23 cellular contexts compared by ENCODE assay signal in the genomic region with DNA sequence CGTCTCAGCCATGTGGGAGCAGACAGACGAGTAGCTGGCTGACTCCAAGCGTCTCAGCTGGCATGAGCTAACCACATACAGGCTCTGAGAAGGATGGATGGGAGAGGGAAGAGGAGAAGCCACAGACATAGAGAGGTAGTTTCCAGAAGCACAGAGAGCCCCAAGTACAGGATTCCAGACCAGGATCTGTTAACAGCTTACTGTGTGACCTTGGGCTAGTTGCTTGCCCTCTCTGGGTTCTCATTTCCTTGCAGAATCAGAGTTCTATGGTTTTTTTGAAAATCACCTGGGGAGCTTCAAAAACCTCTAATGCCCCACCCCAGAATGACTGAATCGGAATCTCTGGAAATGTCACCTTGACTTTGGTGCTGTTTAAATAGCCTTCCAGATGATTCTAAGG.
DNase-seq lines count a peak whose midpoint lies in the region; ATAC-seq, FAIRE-seq and TF ChIP-seq lines count a peak whose summit lies in the region.
"Had no signal": no experiment of that assay in that cellular context is flagged by ENCODE, and none has a peak within 500 bp of the region (broad histone marks: within the 10 kb centered on the region; RNA-seq: fewer than 3 reads in every experiment).

No MANE protein-coding gene starts in this region.

- no peak overlapping the region for H3K14ac ChIP-seq in neuronal stem cell (ENCODE audit: low read length)

- no peaks in the 10 kb centered on the region for H3K27me3 ChIP-seq in HepG2 (ENCODE audit: control insufficient read depth in 1 of 2, insufficient read depth in 2 of 2, low read length in 2 of 2)
- H3K27me3 ChIP-seq in right lobe of liver, result no peaks in the 10 kb centered on the region
- H3K27me3 ChIP-seq in neuronal stem cell (ENCODE audit: control insufficient read depth in 3 of 3, insufficient read depth in 3 of 3, low read depth in 1 of 3, low read length in 3 of 3), result no peaks in the 10 kb centered on the region
- H3K27me3 ChIP-seq: BE2C had no signal

- no peak overlapping the region for H2BK15ac ChIP-seq in neuronal stem cell (ENCODE audit: low read length)

- no peak overlapping the region for H3K4me2 ChIP-seq in HepG2 (ENCODE audit: low read depth, low read length)
- H3K4me2 ChIP-seq in neuronal stem cell (ENCODE audit: insufficient read depth, low read length, poor library complexity, severe bottlenecking), result no peak overlapping the region

- intact Hi-C loops in HepG2 (cut with micrococcal nuclease; ENCODE audit: unreplicated experiment), result no loop called here
- intact Hi-C loops in right lobe of liver (cut with DNase I), result no loop called here

- H2AFZ ChIP-seq in HepG2 (ENCODE audit: low read length) (no peak overlapping the region), neuronal stem cell (ENCODE audit: low read length) (no peak overlapping the region)

- H3K4me3 ChIP-seq in HepG2 (replicated peaks in 1 of 3; ENCODE audit: insufficient read depth in 1 of 3, low read depth in 2 of 3, low read length in 3 of 3) (no peak overlapping the region), right lobe of liver (no peak overlapping the region), HEK293 (ENCODE audit: low read depth, low read length) (no peak overlapping the region), neuronal stem cell (ENCODE audit: low read length in 2 of 2) (no peak overlapping the region)
- H3K4me3 ChIP-seq: GM12878, HAP-1 had no signal

- DNase-seq in HepG2 (ENCODE audit: low spot score), result no peak
- no peak for DNase-seq in right lobe of liver
- no peak for DNase-seq in neuronal stem cell (ENCODE audit: low spot score)
- DNase-seq in NCI-H345 (lab: John Stamatoyannopoulos, UW), result no peak
- DNase-seq in NCI-H2227 treated with DMSO at 0.1 percent for 48 hours (lab: John Stamatoyannopoulos, UW), result no peak
- DNase-seq: ACHN; AML-193; BE2C; Caco-2; CD4-positive, CD25-positive, alpha-beta regulatory T cell; CD8-positive, alpha-beta T cell; DMS153; EL; GDM1; GOT3 had no signal

- H3K9ac ChIP-seq in HepG2 (ENCODE audit: insufficient read depth, low read depth, low read length) (no peak overlapping the region), neuronal stem cell (ENCODE audit: low read depth, low read length, poor library complexity) (no peak overlapping the region)

- H2AK5ac ChIP-seq in neuronal stem cell (ENCODE audit: low read depth, low read length), result no peak overlapping the region

- ATAC-seq in HepG2 (no peak), right lobe of liver (no peak)
- ATAC-seq: CD8-positive, alpha-beta T cell; GM12878 had no signal

- WGBS in HepG2 (ENCODE audit: low lambda C conversion rate), result 97% methylated on average over 4 of the region's 4 CpGs
- WGBS in right lobe of liver (ENCODE audit: insufficient coverage, low coverage, low lambda C conversion rate, missing lambda C conversion rate), result 73% methylated on average over 4 of the region's 4 CpGs
- no CpG with 5 or more reads among the region's 4 CpGs for WGBS in neuronal stem cell (ENCODE audit: extremely low coverage in 2 of 2, insufficient read length in 2 of 2, insufficient replicate concordance in 1 of 2), 2 donors

- H2BK12ac ChIP-seq in neuronal stem cell (ENCODE audit: low read length), result no peak overlapping the region

- in situ Hi-C loops in HepG2 (cut with HindIII; ENCODE audit: extremely low pct_ligation_motif_present, low pct_unique_long_range_greater_than_20kb), result no loop called here

- POLR2A ChIA-PET in HepG2 (lab: Yijun Ruan, JAX), result no interaction called here
- POLR2A ChIA-PET in HEK293 (lab: Yijun Ruan, JAX), result no interaction called here

- H3K9me3 ChIP-seq in HepG2 (ENCODE audit: low read length) (peaks cover 14% of the 10 kb centered on the region; the same call in 1 of the 2 replicates), right lobe of liver (no peaks in the 10 kb centered on the region), HEK293 (ENCODE audit: control insufficient read depth, insufficient read depth, low read depth, low read length) (no peaks in the 10 kb centered on the region), neuronal stem cell (replicated peaks in 1 of 2; ENCODE audit: control insufficient read depth in 2 of 2, insufficient read depth in 1 of 2, low read depth in 1 of 2, low read length in 2 of 2) (peaks cover 20 to 23% of the 10 kb centered on the region in 2 donors)
- H3K9me3 ChIP-seq: Caco-2, HAP-1 had no signal

- no peak overlapping the region for H3K23ac ChIP-seq in neuronal stem cell (ENCODE audit: low read depth, low read length, poor library complexity)

- no peaks in the 10 kb centered on the region for H4K20me1 ChIP-seq in HepG2 (ENCODE audit: insufficient read depth, low read length)

- H3K79me1 ChIP-seq in neuronal stem cell (ENCODE audit: low read depth, low read length), result no peaks in the 10 kb centered on the region

- FAIRE-seq in HepG2 (lab: Jason Lieb, UNC), result no peak
- FAIRE-seq: A204.1, GM12878, GM18507, H54 had no signal

- H3K4ac ChIP-seq in neuronal stem cell (ENCODE audit: low read length), result peak overlapping the region; percentile 7

- H3K4me1 ChIP-seq in HepG2 (ENCODE audit: insufficient read depth, low read length) (no peaks in the 10 kb centered on the region), right lobe of liver (no peaks in the 10 kb centered on the region), HEK293 (ENCODE audit: control insufficient read depth, insufficient read depth, low read length) (no peaks in the 10 kb centered on the region), neuronal stem cell (ENCODE audit: control insufficient read depth in 2 of 2, insufficient read depth in 1 of 2, low read depth in 1 of 2, low read length in 2 of 2) (no peaks in the 10 kb centered on the region)
- H3K4me1 ChIP-seq: BE2C, Caco-2, HAP-1 had no signal

- peaks cover 74 to 97% of the 10 kb centered on the region in 2 experiments for H3K36me3 ChIP-seq in HepG2 (replicated peaks in 1 of 2; ENCODE audit: control insufficient read depth in 1 of 2, insufficient read depth in 2 of 2, low read length in 2 of 2)
- peaks cover 0 to 84% (median 36%) of the 10 kb centered on the region in 4 donors for H3K36me3 ChIP-seq in right lobe of liver
- H3K36me3 ChIP-seq in HEK293 (ENCODE audit: control insufficient read depth in 2 of 2, insufficient read depth in 1 of 2, low read length in 2 of 2), result no peaks in the 10 kb centered on the region
- no peaks in the 10 kb centered on the region for H3K36me3 ChIP-seq in neuronal stem cell (replicated peaks in 1 of 2; ENCODE audit: control insufficient read depth in 2 of 2, insufficient read depth in 2 of 2, low read length in 2 of 2)
- H3K36me3 ChIP-seq: BE2C, HAP-1 had no signal

- CTCF ChIA-PET in HepG2 (lab: Yijun Ruan, JAX; ENCODE audit: low intra/inter-chr PET ratio, low total read pairs) (no interaction called here), HEK293 (lab: Yijun Ruan, JAX) (interaction anchor here (0.7 kb wide), 1 partner anchor 320 kb away, joined by 3 read pairs; no protein-coding TSS in a partner anchor)

- no peak for TF ChIP-seq RAD21 in HepG2 (CRISPR knock-in tag; IDR thresholded peaks at IDR 0.05)

- H2BK5ac ChIP-seq in neuronal stem cell (ENCODE audit: low read length), result no peak overlapping the region

- no peak for TF ChIP-seq EP300 in HepG2 (IDR thresholded peaks at IDR 0.05; ENCODE audit: low read depth in 2 of 2, low read length in 2 of 2)
- no peak for TF ChIP-seq EP300 in HepG2 (CRISPR knock-in tag; IDR thresholded peaks at IDR 0.05; ENCODE audit: borderline replicate concordance)

- H3K18ac ChIP-seq in neuronal stem cell (ENCODE audit: low read length), result no peak overlapping the region

- H3K79me2 ChIP-seq in HepG2 (ENCODE audit: insufficient read depth, low read length), result no peaks in the 10 kb centered on the region

- H4K8ac ChIP-seq in neuronal stem cell (ENCODE audit: low read depth, low read length), result no peak overlapping the region

- BruUV-seq in HepG2 (replicated peaks; lab: Mats Ljungman, UMichigan), result no TSS peak

- TF ChIP-seq POLR2A in HepG2 (IDR thresholded peaks at IDR 0.05; ENCODE audit: insufficient read depth in 1 of 2, low read depth in 2 of 2, low read length in 2 of 2) (no peak), right lobe of liver (IDR thresholded peaks at IDR 0.05) (no peak)

- H3K27ac ChIP-seq in HepG2 (ENCODE audit: extremely low read length, insufficient read depth, low read length), result no peak overlapping the region
- H3K27ac ChIP-seq in right lobe of liver, result no peak overlapping the region
- H3K27ac ChIP-seq in HEK293 (ENCODE audit: extremely low read depth, low read depth, low read length), result no peak overlapping the region
- no peak overlapping the region for H3K27ac ChIP-seq in neuronal stem cell (replicated peaks; ENCODE audit: low read length)
- H3K27ac ChIP-seq: 22Rv1, C4-2B had no signal

- no peak for TF ChIP-seq CTCF in HepG2 (CRISPR knock-in tag; IDR thresholded peaks at IDR 0.05)
- no peak for TF ChIP-seq CTCF in right lobe of liver (IDR thresholded peaks at IDR 0.05)
- no peak for TF ChIP-seq CTCF in HEK293 (tag by site-specific recombination; IDR thresholded peaks at IDR 0.05)

- H2BK120ac ChIP-seq in neuronal stem cell (ENCODE audit: low read depth, low read length), result no peak overlapping the region

- H4K91ac ChIP-seq in neuronal stem cell (ENCODE audit: low read depth, low read length, poor library complexity), result no peak overlapping the region

TF ChIP-seq in HepG2, 621 proteins besides CTCF, POLR2A, EP300 and RAD21 (continues in another document):
- 0 out of 2 replicates have a peak, but pooled peaks have one; percentile 39 for TF ChIP-seq ZMYM3 (CRISPR knock-in tag; IDR thresholded peaks at IDR 0.05)
- peak; percentile 88 for TF ChIP-seq ZNF768 (CRISPR knock-in tag; IDR thresholded peaks at IDR 0.05)
- 0 out of 2 replicates have a peak, but pooled peaks have one; percentile 44 for TF ChIP-seq NRL (CRISPR knock-in tag; IDR thresholded peaks at IDR 0.05; ENCODE audit: borderline replicate concordance)
- TF ChIP-seq ZNF451 (CRISPR knock-in tag; IDR thresholded peaks at IDR 0.05), result no peak

TF ChIP-seq in HEK293, 187 proteins besides CTCF, POLR2A, EP300 and RAD21:
- TF ChIP-seq ZNF341 (tag by site-specific recombination; IDR thresholded peaks at IDR 0.05; ENCODE audit: low read depth), result no peak
- 0 out of 2 replicates have a peak, but pooled peaks have one; percentile 7 for TF ChIP-seq ZNF768 (tag by site-specific recombination; IDR thresholded peaks at IDR 0.05)
